Comparison of ENCODE assay signal across 1 cellular context in the genomic region with DNA sequence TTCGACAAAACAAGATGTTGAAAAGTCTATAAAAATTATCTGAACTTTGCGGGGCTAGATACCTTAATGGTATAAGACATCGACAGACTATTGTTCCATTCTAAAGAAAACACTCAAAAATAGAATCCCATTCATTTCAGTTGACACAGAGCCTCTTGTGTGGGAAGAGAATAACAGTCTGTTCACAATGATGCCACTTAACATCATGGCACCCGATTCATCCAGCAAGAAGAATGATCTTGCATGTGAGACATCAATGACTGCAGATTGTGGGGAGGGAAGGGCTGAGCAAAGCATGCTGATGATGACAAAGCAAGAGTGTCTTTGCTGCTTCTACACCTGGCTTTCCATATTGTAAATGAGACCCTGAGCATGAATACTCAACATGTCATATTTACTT.
TF ChIP-seq lines count a peak whose summit lies in the region.

No MANE protein-coding gene starts in this region.

TF ChIP-seq in GM12878, 131 proteins besides CTCF, POLR2A, EP300 and RAD21 (continued from another document):
- TF ChIP-seq, protein P1, sequence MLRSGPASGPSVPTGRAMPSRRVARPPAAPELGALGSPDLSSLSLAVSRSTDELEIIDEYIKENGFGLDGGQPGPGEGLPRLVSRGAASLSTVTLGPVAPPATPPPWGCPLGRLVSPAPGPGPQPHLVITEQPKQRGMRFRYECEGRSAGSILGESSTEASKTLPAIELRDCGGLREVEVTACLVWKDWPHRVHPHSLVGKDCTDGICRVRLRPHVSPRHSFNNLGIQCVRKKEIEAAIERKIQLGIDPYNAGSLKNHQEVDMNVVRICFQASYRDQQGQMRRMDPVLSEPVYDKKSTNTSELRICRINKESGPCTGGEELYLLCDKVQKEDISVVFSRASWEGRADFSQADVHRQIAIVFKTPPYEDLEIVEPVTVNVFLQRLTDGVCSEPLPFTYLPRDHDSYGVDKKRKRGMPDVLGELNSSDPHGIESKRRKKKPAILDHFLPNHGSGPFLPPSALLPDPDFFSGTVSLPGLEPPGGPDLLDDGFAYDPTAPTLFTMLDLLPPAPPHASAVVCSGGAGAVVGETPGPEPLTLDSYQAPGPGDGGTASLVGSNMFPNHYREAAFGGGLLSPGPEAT (IDR thresholded peaks at IDR 0.05; ENCODE audit: low read depth): no peak
- no peak for TF ChIP-seq ZBED1 (IDR thresholded peaks at IDR 0.05; ENCODE audit: borderline replicate concordance)
- no peak for TF ChIP-seq PBX3 (IDR thresholded peaks at IDR 0.05; ENCODE audit: insufficient replicate concordance, low read depth, low read length)
- TF ChIP-seq, protein P2, sequence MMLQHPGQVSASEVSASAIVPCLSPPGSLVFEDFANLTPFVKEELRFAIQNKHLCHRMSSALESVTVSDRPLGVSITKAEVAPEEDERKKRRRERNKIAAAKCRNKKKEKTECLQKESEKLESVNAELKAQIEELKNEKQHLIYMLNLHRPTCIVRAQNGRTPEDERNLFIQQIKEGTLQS (IDR thresholded peaks at IDR 0.05; ENCODE audit: borderline replicate concordance, extremely low read depth, low read depth, low read length): no peak
- TF ChIP-seq NFYA (IDR thresholded peaks at IDR 0.05; ENCODE audit: borderline replicate concordance, low read depth, low read length): no peak
- TF ChIP-seq ATF7 (IDR thresholded peaks at IDR 0.05; ENCODE audit: low read depth): no peak
- TF ChIP-seq ZZZ3 (IDR thresholded peaks at IDR 0.05; ENCODE audit: control insufficient read depth, insufficient read length, low read depth): no peak
- no peak for TF ChIP-seq SMC3 (IDR thresholded peaks at IDR 0.05; ENCODE audit: borderline replicate concordance, low read length)
- TF ChIP-seq NRF1 (conservative IDR thresholded peaks at IDR 0.05; ENCODE audit: low read depth, low read length): no peak
- TF ChIP-seq MYB (IDR thresholded peaks at IDR 0.05; ENCODE audit: borderline replicate concordance, low read depth, low read length): no peak
- TF ChIP-seq GATAD2B (conservative IDR thresholded peaks at IDR 0.05; ENCODE audit: low read depth): no peak
- no peak for TF ChIP-seq STAT3 (IDR thresholded peaks at IDR 0.05; ENCODE audit: low read depth, low read length)
